ENCODE assay signal across 2 cellular contexts in the genomic region with DNA sequence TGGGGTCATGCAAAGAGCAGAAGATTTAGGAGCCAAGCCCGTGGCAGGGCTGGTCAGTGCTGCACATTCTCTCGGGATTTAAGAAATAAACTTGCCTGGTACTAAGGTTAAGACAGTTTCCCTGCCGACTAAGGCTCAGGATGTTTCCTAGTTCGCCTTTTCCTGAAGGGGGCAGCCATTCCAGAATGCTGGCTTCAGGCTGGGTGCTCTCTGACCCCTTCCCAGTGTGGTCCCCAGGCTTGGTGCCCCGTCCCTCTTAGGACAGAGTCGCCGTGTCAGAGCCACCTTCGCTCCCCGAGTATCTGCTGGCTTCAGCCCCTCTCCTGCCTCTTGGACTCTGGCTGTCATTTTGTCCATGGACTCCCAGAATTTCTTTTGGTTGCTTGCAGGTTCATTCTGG.
TF ChIP-seq lines count a peak whose summit lies in the region.

No MANE protein-coding gene starts in this region.

TF ChIP-seq in HCT116, 20 proteins besides CTCF, POLR2A, EP300 and RAD21 (continued from another document):
- TF ChIP-seq SRF (IDR thresholded peaks at IDR 0.05; ENCODE audit: low read depth) (no peak), FOSL1 (IDR thresholded peaks at IDR 0.05; ENCODE audit: low read depth) (no peak), EGR1 (IDR thresholded peaks at IDR 0.05; ENCODE audit: low read depth) (no peak), ZNF274 (IDR thresholded peaks at IDR 0.05; ENCODE audit: low read depth, low read length) (no peak), SP1 (IDR thresholded peaks at IDR 0.05; ENCODE audit: low read depth) (no peak), YY1 (IDR thresholded peaks at IDR 0.05; ENCODE audit: extremely low read depth, insufficient replicate concordance, low read depth, low read length) (no peak), CEBPB (IDR thresholded peaks at IDR 0.05; ENCODE audit: low read depth) (no peak)
- TF ChIP-seq, protein P1, sequence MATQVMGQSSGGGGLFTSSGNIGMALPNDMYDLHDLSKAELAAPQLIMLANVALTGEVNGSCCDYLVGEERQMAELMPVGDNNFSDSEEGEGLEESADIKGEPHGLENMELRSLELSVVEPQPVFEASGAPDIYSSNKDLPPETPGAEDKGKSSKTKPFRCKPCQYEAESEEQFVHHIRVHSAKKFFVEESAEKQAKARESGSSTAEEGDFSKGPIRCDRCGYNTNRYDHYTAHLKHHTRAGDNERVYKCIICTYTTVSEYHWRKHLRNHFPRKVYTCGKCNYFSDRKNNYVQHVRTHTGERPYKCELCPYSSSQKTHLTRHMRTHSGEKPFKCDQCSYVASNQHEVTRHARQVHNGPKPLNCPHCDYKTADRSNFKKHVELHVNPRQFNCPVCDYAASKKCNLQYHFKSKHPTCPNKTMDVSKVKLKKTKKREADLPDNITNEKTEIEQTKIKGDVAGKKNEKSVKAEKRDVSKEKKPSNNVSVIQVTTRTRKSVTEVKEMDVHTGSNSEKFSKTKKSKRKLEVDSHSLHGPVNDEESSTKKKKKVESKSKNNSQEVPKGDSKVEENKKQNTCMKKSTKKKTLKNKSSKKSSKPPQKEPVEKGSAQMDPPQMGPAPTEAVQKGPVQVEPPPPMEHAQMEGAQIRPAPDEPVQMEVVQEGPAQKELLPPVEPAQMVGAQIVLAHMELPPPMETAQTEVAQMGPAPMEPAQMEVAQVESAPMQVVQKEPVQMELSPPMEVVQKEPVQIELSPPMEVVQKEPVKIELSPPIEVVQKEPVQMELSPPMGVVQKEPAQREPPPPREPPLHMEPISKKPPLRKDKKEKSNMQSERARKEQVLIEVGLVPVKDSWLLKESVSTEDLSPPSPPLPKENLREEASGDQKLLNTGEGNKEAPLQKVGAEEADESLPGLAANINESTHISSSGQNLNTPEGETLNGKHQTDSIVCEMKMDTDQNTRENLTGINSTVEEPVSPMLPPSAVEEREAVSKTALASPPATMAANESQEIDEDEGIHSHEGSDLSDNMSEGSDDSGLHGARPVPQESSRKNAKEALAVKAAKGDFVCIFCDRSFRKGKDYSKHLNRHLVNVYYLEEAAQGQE (IDR thresholded peaks at IDR 0.05; ENCODE audit: low read depth): no peak
- TF ChIP-seq, protein P2, sequence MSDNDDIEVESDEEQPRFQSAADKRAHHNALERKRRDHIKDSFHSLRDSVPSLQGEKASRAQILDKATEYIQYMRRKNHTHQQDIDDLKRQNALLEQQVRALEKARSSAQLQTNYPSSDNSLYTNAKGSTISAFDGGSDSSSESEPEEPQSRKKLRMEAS (IDR thresholded peaks at IDR 0.05): no peak
- TF ChIP-seq, protein P3, sequence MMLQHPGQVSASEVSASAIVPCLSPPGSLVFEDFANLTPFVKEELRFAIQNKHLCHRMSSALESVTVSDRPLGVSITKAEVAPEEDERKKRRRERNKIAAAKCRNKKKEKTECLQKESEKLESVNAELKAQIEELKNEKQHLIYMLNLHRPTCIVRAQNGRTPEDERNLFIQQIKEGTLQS (IDR thresholded peaks at IDR 0.05): no peak
TF ChIP-seq in HCT116: peak in this region for 0.

TF ChIP-seq in WTC11, 78 proteins besides CTCF, POLR2A, EP300 and RAD21 (continued from another document):
- TF ChIP-seq, protein P4, sequence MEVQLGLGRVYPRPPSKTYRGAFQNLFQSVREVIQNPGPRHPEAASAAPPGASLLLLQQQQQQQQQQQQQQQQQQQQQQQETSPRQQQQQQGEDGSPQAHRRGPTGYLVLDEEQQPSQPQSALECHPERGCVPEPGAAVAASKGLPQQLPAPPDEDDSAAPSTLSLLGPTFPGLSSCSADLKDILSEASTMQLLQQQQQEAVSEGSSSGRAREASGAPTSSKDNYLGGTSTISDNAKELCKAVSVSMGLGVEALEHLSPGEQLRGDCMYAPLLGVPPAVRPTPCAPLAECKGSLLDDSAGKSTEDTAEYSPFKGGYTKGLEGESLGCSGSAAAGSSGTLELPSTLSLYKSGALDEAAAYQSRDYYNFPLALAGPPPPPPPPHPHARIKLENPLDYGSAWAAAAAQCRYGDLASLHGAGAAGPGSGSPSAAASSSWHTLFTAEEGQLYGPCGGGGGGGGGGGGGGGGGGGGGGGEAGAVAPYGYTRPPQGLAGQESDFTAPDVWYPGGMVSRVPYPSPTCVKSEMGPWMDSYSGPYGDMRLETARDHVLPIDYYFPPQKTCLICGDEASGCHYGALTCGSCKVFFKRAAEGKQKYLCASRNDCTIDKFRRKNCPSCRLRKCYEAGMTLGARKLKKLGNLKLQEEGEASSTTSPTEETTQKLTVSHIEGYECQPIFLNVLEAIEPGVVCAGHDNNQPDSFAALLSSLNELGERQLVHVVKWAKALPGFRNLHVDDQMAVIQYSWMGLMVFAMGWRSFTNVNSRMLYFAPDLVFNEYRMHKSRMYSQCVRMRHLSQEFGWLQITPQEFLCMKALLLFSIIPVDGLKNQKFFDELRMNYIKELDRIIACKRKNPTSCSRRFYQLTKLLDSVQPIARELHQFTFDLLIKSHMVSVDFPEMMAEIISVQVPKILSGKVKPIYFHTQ (CRISPR knock-in tag; IDR thresholded peaks at IDR 0.05): no peak
